Comparison of ENCODE assay signal across 8 cellular contexts in the genomic region with DNA sequence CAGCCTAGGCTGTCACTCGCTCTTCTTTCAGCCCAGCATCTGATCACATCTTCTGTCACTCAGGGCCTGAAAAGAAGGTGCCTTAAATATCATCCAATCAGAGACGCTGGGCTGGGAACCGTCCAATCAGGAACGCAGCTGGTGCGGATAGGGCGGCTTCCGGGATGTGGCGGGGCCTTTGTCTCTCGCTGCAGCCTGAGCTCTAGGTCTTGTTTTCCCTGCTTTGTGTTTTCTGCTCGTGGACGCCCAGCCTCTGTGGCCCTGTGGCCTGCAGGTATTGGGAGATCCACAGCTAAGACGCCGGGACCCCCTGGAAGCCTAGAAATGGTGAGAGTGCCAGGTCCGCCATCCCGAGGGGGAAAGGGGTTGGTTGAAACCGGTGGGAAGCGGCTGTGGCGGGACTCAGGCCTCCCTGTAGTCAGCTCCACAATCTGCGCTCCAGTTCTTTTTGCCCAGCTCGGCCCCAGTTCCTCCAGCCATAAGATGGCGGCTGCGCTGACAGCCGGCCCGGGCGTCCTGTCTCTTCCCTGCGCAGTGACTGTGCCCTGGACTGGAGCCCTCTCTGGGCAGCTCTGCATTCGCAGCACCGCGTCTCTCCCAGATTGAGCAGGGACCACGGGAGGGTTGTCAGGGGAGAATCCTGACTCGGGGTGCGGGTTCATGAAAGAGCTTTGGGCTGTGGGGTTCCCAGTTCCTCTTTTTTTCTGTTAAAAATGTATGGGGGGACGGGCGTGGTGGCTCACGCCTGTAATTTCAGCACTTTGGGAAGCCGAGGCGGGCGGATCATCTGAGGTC. TPM values are rescaled to one million over a fixed set of nuclear protein-coding genes. Genes with fewer than 3 reads are reported as not detected.
DNase-seq lines count a peak whose midpoint lies in the region; ATAC-seq and TF ChIP-seq lines count a peak whose summit lies in the region.

TSS of gene ZNF85 (plus strand) at position 175 of the 795 bp plus-strand sequence. CDS start at position 325, 150 bp downstream.

- H3K4me3 ChIP-seq in GM08714 (ENCODE audit: low read length) (peak within 1 kb of the TSS; percentile 67), astrocyte of the spinal cord (ENCODE audit: low read depth, low read length) (peak within 1 kb of the TSS; percentile 74), retinal pigment epithelial cell (ENCODE audit: low read length) (peak within 1 kb of the TSS; percentile 89)

- TF ChIP-seq CTCF in astrocyte of the spinal cord (IDR thresholded peaks at IDR 0.05; ENCODE audit: low read depth, low read length), result no peak
- TF ChIP-seq CTCF in retinal pigment epithelial cell (conservative IDR thresholded peaks at IDR 0.05; ENCODE audit: low read depth, low read length), result no peak

- ATAC-seq in HG02571 (IDR thresholded peaks at IDR 0.05; ENCODE audit: unreplicated experiment), result peak; percentile 98

- DNase-seq in NCI-H1436 (lab: John Stamatoyannopoulos, UW) (peak; percentile 89), T1000 (lab: John Stamatoyannopoulos, UW) (peak; percentile 75), astrocyte of the spinal cord (ENCODE audit: low read depth, low spot score) (peak; percentile 93), hypothalamus (lab: John Stamatoyannopoulos, UW) (peak; percentile 48 to 96 (median 84)), retinal pigment epithelial cell (ENCODE audit: low read depth) (peak; percentile 76), HT-29 (ENCODE audit: low spot score) (no peak)

- in situ Hi-C loops in astrocyte of the spinal cord (cut with HindIII; ENCODE audit: low sequenced_read_pairs), result no loop called here

RNA-seq across cellular contexts. Expression of gene ZNF85, which starts in this region (rescaled TPM):
- 0.08 TPM in 1 of 2 replicates, not detected in the other for total RNA-seq in HT-29 (2014; rRNA removed; shearing (Covaris generic))
